15 cellular contexts compared by ENCODE assay signal in genomic region chr13:35484384-35484783, GRCh38. TPM values are rescaled to one million over a fixed set of nuclear protein-coding genes. Genes with fewer than 3 reads are reported as not detected.
"Had no signal": no experiment of that assay in that cellular context is flagged by ENCODE, and none has a peak within 500 bp of the region (broad histone marks: within the 10 kb centered on the region; RNA-seq: fewer than 3 reads in every experiment).

No MANE protein-coding gene starts in this region.

- H3K4me3 ChIP-seq: right atrium auricular region, tibial artery, vagina had no signal

- ATAC-seq: esophagus mucosa; left lobe of liver; naive thymus-derived CD4-positive, alpha-beta T cell had no signal

- H3K27ac ChIP-seq: neutrophil, right atrium auricular region, tibial artery, vagina had no signal

- H3K27me3 ChIP-seq: right atrium auricular region, tibial artery, vagina had no signal

- H3K36me3 ChIP-seq: neutrophil, right atrium auricular region, tibial artery, vagina had no signal

- H3K9me3 ChIP-seq: neutrophil, right atrium auricular region, tibial artery, vagina had no signal

- DNase-seq: activated CD4-positive, alpha-beta T cell treated with anti-CD3 and anti-CD28 coated beads, Interleukin-2, amount 50 U/mL, for 4 hours; activated CD4-positive, CD25-positive, alpha-beta regulatory T cell treated with anti-CD3 and anti-CD28 coated beads, Interleukin-2, amount 50 U/mL, for 72 hours; activated effector memory CD4-positive, alpha-beta T cell treated with Interleukin-2 at 50 U/mL for 16 hours; activated T-cell treated with anti-CD3 and anti-CD28 coated beads, Interleukin-2, amount 50 U/mL, for 1 hour; mammary epithelial cell; naive thymus-derived CD4-positive, alpha-beta T cell; small intestine; tibial artery had no signal

- H3K4me1 ChIP-seq: right atrium auricular region had no signal

RNA-seq across cellular contexts. Expression of gene MAB21L1, which starts 7.9 kb away (rescaled TPM):
- total RNA-seq: dermis microvascular lymphatic vessel endothelial cell; left lobe of liver; mononuclear cell; naive thymus-derived CD4-positive, alpha-beta T cell had no signal
- polyA plus RNA-seq: naive thymus-derived CD4-positive, alpha-beta T cell had no signal
